Comparison of ENCODE assay signal across 8 cellular contexts in the genomic region with DNA sequence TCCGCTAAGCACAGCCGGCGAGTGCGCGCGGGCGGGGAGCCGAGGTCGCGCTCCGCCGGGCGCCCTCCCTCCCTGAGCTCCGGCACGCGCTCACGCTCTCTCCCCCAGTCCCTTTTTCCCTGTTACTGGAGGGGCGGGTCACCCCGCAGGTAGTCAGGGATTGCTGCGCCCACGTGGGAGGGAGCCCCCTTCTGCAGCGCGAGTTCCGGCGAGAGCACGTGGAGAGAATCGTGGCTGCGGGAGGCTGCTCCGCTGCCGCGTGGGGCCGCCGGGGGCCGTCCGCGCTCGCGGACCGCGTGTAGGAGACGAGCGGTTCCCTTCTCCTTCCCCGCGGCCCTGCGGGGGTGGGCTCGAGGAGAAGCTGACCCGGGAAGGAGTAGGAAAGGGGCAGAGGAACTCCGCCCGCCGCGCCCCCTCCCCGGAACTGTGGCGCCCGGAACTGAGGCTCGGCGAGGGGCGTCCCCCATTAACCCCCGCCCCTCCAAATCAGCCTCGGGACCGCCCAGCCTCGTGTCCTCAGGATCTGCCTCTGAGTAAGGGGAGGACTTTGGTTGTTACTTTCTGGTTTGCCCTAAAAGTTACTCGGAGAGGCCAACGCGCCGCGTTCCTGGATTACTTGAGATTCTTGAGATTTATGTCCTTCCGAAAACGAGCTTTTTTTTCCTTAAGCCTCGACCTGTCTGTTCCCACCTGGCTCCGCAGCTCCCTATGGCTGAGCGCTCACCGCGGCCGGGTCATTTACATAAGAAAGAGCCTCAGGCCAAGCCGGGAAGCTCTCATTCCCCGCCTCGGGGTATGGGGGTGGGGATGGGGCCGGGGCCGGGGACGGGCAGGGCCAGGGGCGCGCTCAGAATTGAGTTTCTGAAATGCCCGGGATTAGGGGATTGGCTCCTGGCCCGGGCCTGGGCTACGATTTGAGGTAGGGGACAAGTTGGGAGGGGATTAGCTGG. TPM values are rescaled to one million over a fixed set of nuclear protein-coding genes. Genes with fewer than 3 reads are reported as not detected.
A peak's percentile ranks its signal among the peaks of the same experiment; 100 is the strongest.
DNase-seq lines count a peak whose midpoint lies in the region; ATAC-seq and TF ChIP-seq lines count a peak whose summit lies in the region.

No MANE protein-coding gene starts in this region.

- 0 to 1% methylated on average over 29 to 71 of the region's 85 CpGs for WGBS in body of pancreas, 2 donors

- peak overlapping the region; percentile 87 for H3K4me3 ChIP-seq in GM12875 (ENCODE audit: low read depth, low read length)
- H3K4me3 ChIP-seq in HAP-1 = peak overlapping the region; percentile 89
- peak overlapping the region; percentile 41 to 68 for H3K4me3 ChIP-seq in body of pancreas
- peak overlapping the region; percentile 67 for H3K4me3 ChIP-seq in kidney epithelial cell (ENCODE audit: low read depth, low read length)

- peak overlapping the region in 3 of 4 donors; percentile 37 to 70 (median 58) for H3K27ac ChIP-seq in body of pancreas

- TF ChIP-seq CTCF in GM12875 (IDR thresholded peaks at IDR 0.05; ENCODE audit: borderline replicate concordance, insufficient read depth, low read depth, low read length) (no peak), body of pancreas (IDR thresholded peaks at IDR 0.05) (no peak), kidney epithelial cell (IDR thresholded peaks at IDR 0.05; ENCODE audit: insufficient read depth, low read length, poor library complexity, severe bottlenecking) (no peak)

- no peak for TF ChIP-seq POLR2A in body of pancreas (IDR thresholded peaks at IDR 0.05)

- in situ Hi-C loops in HAP-1 (cut with MboI; ENCODE audit: low sequenced_read_pairs) = no loop called here

- H3K9me3 ChIP-seq in HAP-1 (no peaks in the 10 kb centered on the region), body of pancreas (no peaks in the 10 kb centered on the region)

- H3K27me3 ChIP-seq in HAP-1 (ENCODE audit: low read depth) (no peaks in the 10 kb centered on the region), body of pancreas (no peaks in the 10 kb centered on the region), kidney epithelial cell (ENCODE audit: control insufficient read depth, insufficient read depth, low read length) (no peaks in the 10 kb centered on the region)

- intact Hi-C loops in body of pancreas (cut with DNase I) = no loop called here

- H3K36me3 ChIP-seq in HAP-1 (replicated peaks) (peaks cover 4% of the 10 kb centered on the region; the same call in 1 of the 2 replicates), body of pancreas (replicated peaks in 1 of 2; ENCODE audit: insufficient read depth in 1 of 2, low read depth in 2 of 2) (no peaks in the 10 kb centered on the region), kidney epithelial cell (ENCODE audit: control insufficient read depth, insufficient read depth, low read length) (no peaks in the 10 kb centered on the region)

- ATAC-seq in body of pancreas = peak; percentile 52

- H3K4me1 ChIP-seq in HAP-1 = peaks cover 13% of the 10 kb centered on the region
- H3K4me1 ChIP-seq in body of pancreas = peaks cover 29% of the 10 kb centered on the region

- DNase-seq in HAP-1 (ENCODE audit: low spot score in 2 of 2) (peak; percentile 77 to 94), M059J (ENCODE audit: low read depth) (peak; percentile 69), T1000 (lab: John Stamatoyannopoulos, UW) (peak; percentile 9), body of pancreas (peak; percentile 28 to 53 (median 39)), kidney epithelial cell (ENCODE audit: low read depth) (no peak), NCI-H128 (lab: John Stamatoyannopoulos, UW; ENCODE audit: unreplicated experiment) (no peak)
- peak; percentile 83 for DNase-seq in stimulated activated CD4-positive, alpha-beta T cell treated with anti-CD3 and anti-CD28 coated beads, Interleukin-4, amount 100 ng/mL, for 1 hour

RNA-seq across cellular contexts. Expression of a gene that starts 1.2 kb away (rescaled TPM):
- total RNA-seq in M059J (2014; rRNA removed; shearing (Covaris generic)) = 14.2 and 23.1 TPM in 2 replicates
- total RNA-seq in body of pancreas (1 to 10 TPM; 1.3 to 9.2 TPM), kidney epithelial cell (19.6 and 20.7 TPM in 2 replicates)

Comparison
In these comparisons a context has a peak if more than half of its experiments do, and no peak if none do; other contexts are left out.
1. DNase-seq: peak in HAP-1 (2 of 2), M059J (single experiment), T1000 (single experiment), body of pancreas (4 of 4) and stimulated activated CD4-positive, alpha-beta T cell treated with anti-CD3 and anti-CD28 coated beads, Interleukin-4, amount 100 ng/mL, for 1 hour (single experiment); none in kidney epithelial cell (single experiment) and NCI-H128 (single experiment).
2. Peak in every context shown above with its lines, with median percentiles within 50 percentile points of each other: H3K4me3 ChIP-seq.